In the genomic region with DNA sequence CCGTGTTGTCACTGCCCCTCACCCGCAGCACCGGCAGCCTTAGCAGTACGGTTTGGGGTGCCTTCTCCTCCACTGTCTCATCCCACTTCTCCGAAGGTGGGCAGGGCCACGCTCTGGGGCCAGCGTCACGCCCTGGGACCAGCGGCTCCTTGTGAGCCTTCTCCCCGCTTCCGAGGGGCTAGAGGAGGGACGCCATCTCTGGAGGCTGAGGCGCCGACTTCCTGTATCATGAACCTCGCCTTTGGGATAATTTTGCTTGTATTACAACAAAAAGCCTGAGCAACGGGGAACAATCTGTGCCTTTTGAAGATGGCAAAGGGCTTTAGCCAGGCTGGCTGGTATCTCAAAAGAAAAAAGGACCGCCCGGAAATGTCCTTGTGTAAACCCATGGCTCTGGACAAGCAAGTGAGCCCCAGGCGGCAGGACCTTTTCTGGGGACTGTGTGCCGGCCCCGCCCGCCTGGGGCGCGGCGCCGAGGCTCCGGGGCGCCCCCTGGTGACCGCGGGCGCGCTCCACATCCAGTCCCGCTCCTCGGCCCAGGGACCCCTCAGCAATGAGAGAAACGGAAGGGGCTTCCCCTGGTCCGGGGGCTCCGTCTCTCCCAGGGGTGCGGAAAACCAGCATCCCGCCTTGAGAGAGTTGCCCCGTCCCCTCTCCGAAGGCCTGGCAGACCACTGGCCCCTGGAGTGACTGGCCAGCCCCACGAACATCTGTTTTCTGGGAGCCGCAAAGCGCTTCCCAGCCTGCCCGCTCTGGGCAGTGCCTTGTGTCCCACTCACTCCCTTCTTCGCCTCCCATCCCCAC, we compare ENCODE assay signal across 1 cellular context.
TF ChIP-seq lines count a peak whose summit lies in the region.

No MANE protein-coding gene starts in this region.

TF ChIP-seq in HEK293, 187 proteins besides CTCF, POLR2A, EP300 and RAD21 (continued from another document):
- TF ChIP-seq ZNF704 (tag by site-specific recombination; IDR thresholded peaks at IDR 0.05) (no peak), ZFP69B (tag by site-specific recombination; IDR thresholded peaks at IDR 0.05) (no peak), ZNF830 (tag by site-specific recombination; IDR thresholded peaks at IDR 0.05; ENCODE audit: low read depth) (no peak), KLF8 (tag by site-specific recombination; IDR thresholded peaks at IDR 0.05) (0 out of 2 replicates have a peak, but pooled peaks have one; percentile 5), ZNF692 (tag by site-specific recombination; IDR thresholded peaks at IDR 0.05) (0 out of 2 replicates have a peak, but pooled peaks have one; percentile 9), PRDM4 (tag by site-specific recombination; IDR thresholded peaks at IDR 0.05) (no peak), BCL11A (tag by site-specific recombination; IDR thresholded peaks at IDR 0.05; ENCODE audit: low read depth) (no peak), ZNF626 (tag by site-specific recombination; IDR thresholded peaks at IDR 0.05) (no peak), ZSCAN30 (tag by site-specific recombination; IDR thresholded peaks at IDR 0.05) (peak; percentile 62; the same call in 1 of the 2 replicates), ZNF561 (tag by site-specific recombination; IDR thresholded peaks at IDR 0.05; ENCODE audit: borderline replicate concordance) (0 out of 2 replicates have a peak, but pooled peaks have one; percentile 44), ZNF335 (tag by site-specific recombination; conservative IDR thresholded peaks at IDR 0.05) (0 out of 2 replicates have a peak, but pooled peaks have one; percentile 37), ZIC2 (tag by site-specific recombination; IDR thresholded peaks at IDR 0.05) (peak; percentile 14; the same call in 1 of the 2 replicates), ZXDB (tag by site-specific recombination; IDR thresholded peaks at IDR 0.05) (0 out of 2 replicates have a peak, but pooled peaks have one; percentile 15), ZNF404 (tag by site-specific recombination; IDR thresholded peaks at IDR 0.05) (no peak), GLIS1 (tag by site-specific recombination; IDR thresholded peaks at IDR 0.05) (peak; percentile 6; the same call in 1 of the 2 replicates), ZNF140 (tag by site-specific recombination; IDR thresholded peaks at IDR 0.05) (no peak), ZNF544 (tag by site-specific recombination; IDR thresholded peaks at IDR 0.05) (no peak)
TF ChIP-seq in HEK293: peak in this region for 14.
